23 cellular contexts compared by ENCODE assay signal in the genomic region with DNA sequence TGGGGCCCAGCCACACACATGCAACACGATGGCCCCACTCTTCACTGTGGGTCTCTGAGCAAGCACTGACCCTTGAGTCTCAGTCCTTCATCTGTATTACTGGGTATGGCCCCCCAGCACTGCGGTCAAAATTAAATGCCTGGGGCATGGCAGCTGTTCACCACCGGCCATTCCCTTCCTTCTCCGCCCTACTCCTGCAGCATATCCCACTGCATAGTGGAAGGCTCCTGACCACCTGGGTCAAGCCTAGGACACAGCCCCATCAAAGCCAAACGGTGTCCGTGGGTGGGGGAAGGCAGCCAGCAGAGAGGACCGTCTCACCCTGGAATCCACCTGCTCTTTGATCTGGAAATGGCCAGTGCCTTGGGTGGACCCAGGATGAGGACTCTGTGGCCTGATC. TPM values are rescaled to one million over a fixed set of nuclear protein-coding genes. Genes with fewer than 3 reads are reported as not detected.
"Had no signal": no experiment of that assay in that cellular context is flagged by ENCODE, and none has a peak within 500 bp of the region (broad histone marks: within the 10 kb centered on the region; RNA-seq: fewer than 3 reads in every experiment).

No MANE protein-coding gene starts in this region.

- H3K9ac ChIP-seq: SK-N-SH had no signal

- H3K9me3 ChIP-seq: MG63, SK-N-SH had no signal

- ATAC-seq: HepG2 had no signal

- H3K36me3 ChIP-seq: MG63 had no signal

- H3K27me3 ChIP-seq: MG63 had no signal

- DNase-seq: IMR-90, Karpas-422, KG1, MG63, NCI-H1092, NCI-H1105 treated with DMSO at 0.1 percent for 48 hours, NCI-H1417 treated with DMSO at 0.1 percent for 48 hours, NCI-H146, NCI-H1694 treated with DMSO at 0.1 percent for 48 hours, NCI-H1930, NCI-H2081, NCI-H2107, NCI-H2227 treated with DMSO at 0.1 percent for 48 hours, NCI-H446, NCI-H510A, NCI-H524 treated with DMSO at 0.1 percent for 48 hours, NCI-H69, NCI-H774, RPMI8226, SHP77, SK-N-SH, SW 1271 had no signal

- H3K4me2 ChIP-seq: SK-N-SH had no signal

- H3K4me3 ChIP-seq: MG63 had no signal

RNA-seq across cellular contexts. Expression of a gene that starts 30.7 kb away (rescaled TPM):
- total RNA-seq: IMR-90 had no signal
